8 cellular contexts compared by ENCODE assay signal in the genomic region with DNA sequence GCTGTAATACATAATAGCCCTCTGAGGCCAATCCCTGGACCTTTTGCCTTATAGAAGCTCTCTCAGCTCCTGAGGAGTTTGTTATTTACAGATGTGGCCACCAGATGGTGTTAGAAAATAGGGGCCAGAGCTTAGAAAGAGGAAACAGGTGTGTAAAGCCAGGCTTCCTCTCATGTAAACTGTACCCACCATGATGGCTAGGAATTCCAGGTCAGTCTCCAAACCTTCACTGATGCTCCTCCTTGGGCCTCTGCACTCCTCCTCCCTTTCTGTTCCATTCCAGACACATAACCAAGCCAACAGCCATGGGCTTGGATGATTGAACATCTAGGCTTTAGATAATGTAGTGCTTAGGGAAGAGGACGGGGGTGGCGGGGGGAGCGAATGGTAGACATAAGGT. TPM values are rescaled to one million over a fixed set of nuclear protein-coding genes. Genes with fewer than 3 reads are reported as not detected.
A peak's percentile ranks its signal among the peaks of the same experiment; 100 is the strongest.
DNase-seq lines count a peak whose midpoint lies in the region; ATAC-seq and TF ChIP-seq lines count a peak whose summit lies in the region.

No MANE protein-coding gene starts in this region.

- no peak overlapping the region for H4K91ac ChIP-seq in trophoblast cell (ENCODE audit: low read depth, low read length)

- no peak overlapping the region for H2BK5ac ChIP-seq in trophoblast cell (ENCODE audit: low read depth, low read length, poor library complexity)

- H2AFZ ChIP-seq in trophoblast cell (ENCODE audit: insufficient read depth, low read length, poor library complexity), result no peak overlapping the region

- WGBS in trophoblast cell (ENCODE audit: extremely low coverage, insufficient coverage, insufficient read length), result 100% methylated on average over 2 of the region's 3 CpGs

- no peak overlapping the region for H3K4me2 ChIP-seq in trophoblast cell (ENCODE audit: low read length)

- H3K18ac ChIP-seq in trophoblast cell (ENCODE audit: low read length), result no peak overlapping the region

- H3K27me3 Mint-ChIP-seq in activated CD8-positive, alpha-beta memory T cell treated with anti-CD3 and anti-CD28 coated beads, Interleukin-2, amount 10 ng/mL, durations not matched to agents 7 days and 5 days, result no peaks in the 10 kb centered on the region
- H3K27me3 Mint-ChIP-seq in T-helper 2 cell treated with Interferon-gamma antibody and Interleukin-4, amounts not matched to agents 5 μg/mL and 100 μg/mL, for 36 hours (ENCODE audit: low read depth), result no peaks in the 10 kb centered on the region

- H3K27ac ChIP-seq in foreskin keratinocyte (no peak overlapping the region), trophoblast cell (ENCODE audit: low read depth, low read length) (no peak overlapping the region)

- peaks cover 32% of the 10 kb centered on the region for H3K4me1 Mint-ChIP-seq in activated CD8-positive, alpha-beta memory T cell treated with anti-CD3 and anti-CD28 coated beads, Interleukin-2, amount 10 ng/mL, durations not matched to agents 7 days and 5 days
- H3K4me1 Mint-ChIP-seq in T-helper 2 cell treated with Interferon-gamma antibody and Interleukin-4, amounts not matched to agents 5 μg/mL and 100 μg/mL, for 36 hours (ENCODE audit: low read depth), result peaks cover 70% of the 10 kb centered on the region

- no peak overlapping the region for H3K27ac Mint-ChIP-seq in activated CD8-positive, alpha-beta memory T cell treated with anti-CD3 and anti-CD28 coated beads, Interleukin-2, amount 10 ng/mL, durations not matched to agents 7 days and 5 days
- peak overlapping the region; percentile 22 for H3K27ac Mint-ChIP-seq in T-helper 2 cell treated with Interferon-gamma antibody and Interleukin-4, amounts not matched to agents 5 μg/mL and 100 μg/mL, for 36 hours

- no peak overlapping the region for H4K8ac ChIP-seq in trophoblast cell (ENCODE audit: low read depth, low read length)

- no peak overlapping the region for H3K4ac ChIP-seq in trophoblast cell (ENCODE audit: low read depth, low read length)

- no peaks in the 10 kb centered on the region for H3K9me3 Mint-ChIP-seq in activated CD8-positive, alpha-beta memory T cell treated with anti-CD3 and anti-CD28 coated beads, Interleukin-2, amount 10 ng/mL, durations not matched to agents 7 days and 5 days (ENCODE audit: low read depth)
- H3K9me3 Mint-ChIP-seq in T-helper 2 cell treated with Interferon-gamma antibody and Interleukin-4, amounts not matched to agents 5 μg/mL and 100 μg/mL, for 36 hours, result no peaks in the 10 kb centered on the region

- H3K4me1 ChIP-seq in foreskin keratinocyte (peaks cover 9% of the 10 kb centered on the region), trophoblast cell (ENCODE audit: control insufficient read depth in 1 of 2, insufficient read depth in 2 of 2, low read length in 2 of 2) (peaks cover 0 to under 1% of the 10 kb centered on the region in 2 experiments)

- no peak overlapping the region for H3K4me3 ChIP-seq in trophoblast cell (ENCODE audit: low read depth, low read length)

- no peak overlapping the region for H2AK5ac ChIP-seq in trophoblast cell (ENCODE audit: low read length)

- no peak overlapping the region for H3K23ac ChIP-seq in trophoblast cell (ENCODE audit: low read length)

- peak; percentile 68 for TF ChIP-seq CTCF in foreskin keratinocyte (conservative IDR thresholded peaks at IDR 0.05)

- H3K27me3 ChIP-seq in foreskin keratinocyte (no peaks in the 10 kb centered on the region), trophoblast cell (ENCODE audit: insufficient read depth, low read length) (no peaks in the 10 kb centered on the region)

- no peaks in the 10 kb centered on the region for H3K9me3 ChIP-seq in trophoblast cell (ENCODE audit: insufficient read depth, low read depth, low read length)

- CTCF ChIA-PET in activated CD8-positive, alpha-beta memory T cell treated with anti-CD3 and anti-CD28 coated beads, Interleukin-2, amount 10 ng/mL, durations not matched to agents 7 days and 5 days (lab: Charles Lee), result interaction anchor here (0.8 to 3.5 kb wide), 18 partner anchors 10 to 346 kb away, joined by 3 to 28 read pairs (median 5); partner anchors contain the start of genes GAB2 and NARS2

- peaks cover 15% of the 10 kb centered on the region for H3K36me3 Mint-ChIP-seq in activated CD8-positive, alpha-beta memory T cell treated with anti-CD3 and anti-CD28 coated beads, Interleukin-2, amount 10 ng/mL, durations not matched to agents 7 days and 5 days
- peaks cover 80% of the 10 kb centered on the region for H3K36me3 Mint-ChIP-seq in T-helper 2 cell treated with Interferon-gamma antibody and Interleukin-4, amounts not matched to agents 5 μg/mL and 100 μg/mL, for 36 hours (ENCODE audit: low read depth)

- H2BK12ac ChIP-seq in trophoblast cell (ENCODE audit: low read length), result peak overlapping the region; percentile 73

- peak; percentile 55 for DNase-seq in activated CD8-positive, alpha-beta memory T cell treated with anti-CD3 and anti-CD28 coated beads, Interleukin-2, amount 10 ng/mL, durations not matched to agents 7 days and 5 days
- DNase-seq in activated CD8-positive, alpha-beta memory T cell treated with anti-CD3 and anti-CD28 coated beads, Interleukin-2, amount 50 U/mL, for 48 hours, result no peak
- DNase-seq in NCI-H1930 (lab: John Stamatoyannopoulos, UW) (peak; percentile 33 to 63), foreskin keratinocyte (peak in 1 of 2 donors; percentile 33), trophoblast cell (peak; percentile 30 to 77)
- no peak for DNase-seq in T-helper 2 cell treated with Interferon-gamma antibody and Interleukin-4, amounts not matched to agents 5 μg/mL and 100 μg/mL, for 36 hours (ENCODE audit: low spot score)

- no peak overlapping the region for H4K12ac ChIP-seq in trophoblast cell (ENCODE audit: low read depth, low read length)

- peaks cover 22 to 45% of the 10 kb centered on the region in 2 experiments for H3K36me3 ChIP-seq in trophoblast cell (ENCODE audit: control insufficient read depth in 1 of 2, insufficient read depth in 2 of 2, low read length in 2 of 2)

- no peak overlapping the region for H3K4me3 Mint-ChIP-seq in activated CD8-positive, alpha-beta memory T cell treated with anti-CD3 and anti-CD28 coated beads, Interleukin-2, amount 10 ng/mL, durations not matched to agents 7 days and 5 days
- H3K4me3 Mint-ChIP-seq in T-helper 2 cell treated with Interferon-gamma antibody and Interleukin-4, amounts not matched to agents 5 μg/mL and 100 μg/mL, for 36 hours, result no peak overlapping the region

- no peak overlapping the region for H3K9ac ChIP-seq in trophoblast cell (ENCODE audit: low read length)

- H2BK120ac ChIP-seq in trophoblast cell (ENCODE audit: insufficient read depth, low read length, poor library complexity), result no peak overlapping the region

- ATAC-seq in activated CD8-positive, alpha-beta memory T cell treated with anti-CD3 and anti-CD28 coated beads, Interleukin-2, amount 10 ng/mL, durations not matched to agents 7 days and 5 days, result peak; percentile 80
- ATAC-seq in HG02840 (IDR thresholded peaks at IDR 0.05; ENCODE audit: low FRiP score, unreplicated experiment), result peak; percentile 45
- peak; percentile 50 for ATAC-seq in foreskin keratinocyte
- no peak for ATAC-seq in GM21367 (IDR thresholded peaks at IDR 0.05; ENCODE audit: unreplicated experiment)

- no peaks in the 10 kb centered on the region for H3K79me2 ChIP-seq in trophoblast cell (ENCODE audit: control insufficient read depth, insufficient read depth, low read length, poor library complexity)

- no peaks in the 10 kb centered on the region for H3K79me1 ChIP-seq in trophoblast cell (ENCODE audit: low read length)

- no peak overlapping the region for H3K14ac ChIP-seq in trophoblast cell (ENCODE audit: low read length)

RNA-seq across cellular contexts. Expression of gene USP35, which starts 39.7 kb away (rescaled TPM):
- 10 to 100 TPM in 1 of 2 experiments, 1 to 10 TPM in 1; 8.5 to 10.6 TPM for total RNA-seq in activated CD8-positive, alpha-beta memory T cell treated with anti-CD3 and anti-CD28 coated beads, Interleukin-2, amount 10 ng/mL, durations not matched to agents 7 days and 5 days
- 5.2 and 6.1 TPM in 2 replicates for total RNA-seq in foreskin keratinocyte
- polyA plus RNA-seq in foreskin keratinocyte, result 3.3 and 3.7 TPM in 2 replicates
- polyA plus RNA-seq in trophoblast cell (2013), result 19.3 and 20.2 TPM in 2 replicates

RNA-seq across cellular contexts. Expression of gene KCTD21, which starts 40.0 kb away (rescaled TPM):
- 1 to 10 TPM; 6.4 to 7.3 TPM for total RNA-seq in activated CD8-positive, alpha-beta memory T cell treated with anti-CD3 and anti-CD28 coated beads, Interleukin-2, amount 10 ng/mL, durations not matched to agents 7 days and 5 days
- 6.1 and 6.7 TPM in 2 replicates for total RNA-seq in foreskin keratinocyte
- polyA plus RNA-seq in foreskin keratinocyte, result 3.8 and 3.9 TPM in 2 replicates
- 14.9 and 15.5 TPM in 2 replicates for polyA plus RNA-seq in trophoblast cell (2013)

Comparison
In these comparisons a context has a peak if more than half of its experiments do, and no peak if none do; other contexts are left out.
1. DNase-seq: peak in activated CD8-positive, alpha-beta memory T cell treated with anti-CD3 and anti-CD28 coated beads, Interleukin-2, amount 10 ng/mL, durations not matched to agents 7 days and 5 days (single experiment), NCI-H1930 (2 of 2) and trophoblast cell (2 of 2); none in activated CD8-positive, alpha-beta memory T cell treated with anti-CD3 and anti-CD28 coated beads, Interleukin-2, amount 50 U/mL, for 48 hours (single experiment) and T-helper 2 cell treated with Interferon-gamma antibody and Interleukin-4, amounts not matched to agents 5 μg/mL and 100 μg/mL, for 36 hours (single experiment).